10 cellular contexts compared by ENCODE assay signal in the genomic region with DNA sequence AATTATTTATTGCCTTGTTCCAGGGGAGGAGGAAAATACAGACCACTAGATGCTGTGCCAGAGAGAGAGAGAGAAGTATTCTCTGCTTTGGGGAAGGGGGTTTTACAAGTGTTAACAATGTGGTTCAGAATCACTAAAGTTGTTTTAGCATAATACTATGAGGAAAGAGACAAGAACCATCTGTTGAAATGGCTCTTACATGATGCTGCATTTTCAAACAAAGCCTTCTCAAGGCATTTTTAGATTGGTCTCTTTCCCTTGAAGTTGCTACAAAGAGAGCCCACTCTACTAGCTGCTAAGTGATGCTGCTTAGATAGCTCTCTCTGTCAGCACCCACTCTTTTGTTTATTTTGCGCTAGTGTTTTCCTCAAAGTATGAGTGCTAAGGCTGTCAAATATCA.
DNase-seq lines count a peak whose midpoint lies in the region; ATAC-seq and TF ChIP-seq lines count a peak whose summit lies in the region.
"Had no signal": no experiment of that assay in that cellular context is flagged by ENCODE, and none has a peak within 500 bp of the region (broad histone marks: within the 10 kb centered on the region; RNA-seq: fewer than 3 reads in every experiment).

No MANE protein-coding gene starts in this region.

- H3K36me3 ChIP-seq in right atrium auricular region (no peaks in the 10 kb centered on the region), psoas muscle (ENCODE audit: insufficient read depth in 1 of 2, low read depth in 1 of 2) (no peaks in the 10 kb centered on the region), OCI-LY7 (ENCODE audit: insufficient read depth, low read length) (no peaks in the 10 kb centered on the region)

- H3K4me1 ChIP-seq in right atrium auricular region (peaks cover 0 to 47% of the 10 kb centered on the region in 2 donors), psoas muscle (peaks cover 33% of the 10 kb centered on the region), OCI-LY7 (ENCODE audit: insufficient read depth, low read length, poor library complexity, severe bottlenecking) (no peaks in the 10 kb centered on the region)

- H2AFZ ChIP-seq in OCI-LY7 (ENCODE audit: low read length) = no peak overlapping the region

- peak overlapping the region; percentile 51 for H3K4me3 Mint-ChIP-seq in Calu3 (ENCODE audit: low read depth, unreplicated experiment)
- H3K4me3 Mint-ChIP-seq: activated CD4-positive, alpha-beta T cell treated with anti-CD3 and anti-CD28 coated beads, Interleukin-2, amount 10 ng/mL, durations not matched to agents 24 days and 14 days had no signal

- no peaks in the 10 kb centered on the region for H3K9me3 Mint-ChIP-seq in Calu3 (ENCODE audit: low read depth, unreplicated experiment)
- H3K9me3 Mint-ChIP-seq: activated CD4-positive, alpha-beta T cell treated with anti-CD3 and anti-CD28 coated beads, Interleukin-2, amount 10 ng/mL, durations not matched to agents 24 days and 14 days had no signal

- no peak for DNase-seq in Calu3
- no peak for DNase-seq in right atrium auricular region (ENCODE audit: low spot score)
- DNase-seq in psoas muscle = no peak
- no peak for DNase-seq in stimulated activated naive CD4-positive, alpha-beta T cell treated with Interleukin-2 at 50 U/mL for 16 hours (lab: John Stamatoyannopoulos, UW)
- no peak for DNase-seq in effector CD8-positive, alpha-beta T cell (lab: John Stamatoyannopoulos, UW)
- no peak for DNase-seq in OCI-LY7 (ENCODE audit: low spot score)
- DNase-seq: activated CD4-positive, alpha-beta T cell treated with anti-CD3 and anti-CD28 coated beads, Interleukin-2, amount 10 ng/mL, durations not matched to agents 24 days and 14 days had no signal

- intact Hi-C loops in Calu3 (cut with micrococcal nuclease; ENCODE audit: unreplicated experiment) (loop anchor here (2.0 to 10.0 kb wide), 4 partner anchors 113 to 360 kb away; no protein-coding TSS in a partner anchor), psoas muscle (cut with DNase I) (loop anchor here (5.0 to 10.0 kb wide), 5 partner anchors 95 to 253 kb away; a partner anchor contains a TSS), OCI-LY7 (cut with micrococcal nuclease; ENCODE audit: unreplicated experiment) (no loop called here)

- H3K9me2 ChIP-seq in OCI-LY7 (ENCODE audit: insufficient read depth, low read length) = no peaks in the 10 kb centered on the region

- no TSS peak for BruUV-seq in Calu3 (replicated peaks; lab: Mats Ljungman, UMichigan)
- no TSS peak for BruUV-seq in OCI-LY7 (replicated peaks; lab: Mats Ljungman, UMichigan)

- peak overlapping the region; percentile 22 for H3K27ac ChIP-seq in angular gyrus (ENCODE audit: low read depth, low read length)
- peak overlapping the region; percentile 68 to 87 for H3K27ac ChIP-seq in right atrium auricular region
- H3K27ac ChIP-seq in psoas muscle = peak overlapping the region; percentile 87
- H3K27ac ChIP-seq in OCI-LY7 (ENCODE audit: low read depth, low read length, poor library complexity, severe bottlenecking) = no peak overlapping the region
- H3K27ac ChIP-seq: C4-2B had no signal

- peaks cover 35% of the 10 kb centered on the region for H3K4me1 Mint-ChIP-seq in Calu3 (ENCODE audit: low read depth, unreplicated experiment)

- H3K9me3 ChIP-seq in right atrium auricular region (no peaks in the 10 kb centered on the region), psoas muscle (no peaks in the 10 kb centered on the region), OCI-LY7 (ENCODE audit: low read length) (no peaks in the 10 kb centered on the region)

- H3K27me3 Mint-ChIP-seq in Calu3 (ENCODE audit: unreplicated experiment) = no peaks in the 10 kb centered on the region

- no peak overlapping the region for H3K4me2 ChIP-seq in OCI-LY7 (ENCODE audit: low read length)

- CTCF ChIA-PET in Calu3 (lab: Charles Lee) (interaction anchor here (0.7 to 2.7 kb wide), 5 partner anchors 52 to 288 kb away, joined by 3 to 11 read pairs (median 5); no protein-coding TSS in a partner anchor), OCI-LY7 (lab: Charles Lee; ENCODE audit: unreplicated experiment) (no interaction called here)

- no peak for TF ChIP-seq CTCF in Calu3 (IDR thresholded peaks at IDR 0.05; ENCODE audit: unreplicated experiment)
- TF ChIP-seq CTCF in right atrium auricular region (IDR thresholded peaks at IDR 0.05) = no peak
- no peak for TF ChIP-seq CTCF in psoas muscle (IDR thresholded peaks at IDR 0.05)
- no peak for TF ChIP-seq CTCF in OCI-LY7 (conservative IDR thresholded peaks at IDR 0.05; ENCODE audit: low read length)

- no peak overlapping the region for H3K4me3 ChIP-seq in right atrium auricular region
- peak overlapping the region; percentile 53 for H3K4me3 ChIP-seq in psoas muscle
- no peak overlapping the region for H3K4me3 ChIP-seq in OCI-LY7 (ENCODE audit: low read depth, low read length, poor library complexity, severe bottlenecking)

- H3K79me2 ChIP-seq in OCI-LY7 (ENCODE audit: insufficient read depth, low read depth, low read length) = no peaks in the 10 kb centered on the region

- no peaks in the 10 kb centered on the region for H3K27me3 ChIP-seq in right atrium auricular region
- H3K27me3 ChIP-seq in psoas muscle (ENCODE audit: insufficient read depth in 3 of 3, low read length in 2 of 3) = no peaks in the 10 kb centered on the region

- WGBS in psoas muscle, 3 donors = 59 to 67% (median 66%) methylated on average over 1 of the region's 1 CpG

- H3K27ac Mint-ChIP-seq in Calu3 (ENCODE audit: unreplicated experiment) = peak overlapping the region; percentile 68
- H3K27ac Mint-ChIP-seq: activated CD4-positive, alpha-beta T cell treated with anti-CD3 and anti-CD28 coated beads, Interleukin-2, amount 10 ng/mL, durations not matched to agents 24 days and 14 days had no signal

- peaks cover 5% of the 10 kb centered on the region for H3K36me3 Mint-ChIP-seq in Calu3 (ENCODE audit: insufficient read depth, unreplicated experiment)

- H4K20me1 ChIP-seq in OCI-LY7 (ENCODE audit: insufficient read depth, low read length) = no peaks in the 10 kb centered on the region

- POLR2A ChIA-PET in OCI-LY7 (lab: Charles Lee) = interaction anchor here (0.9 kb wide), 1 partner anchor 17 kb away, joined by 3 read pairs; no protein-coding TSS in a partner anchor

- ATAC-seq in psoas muscle = no peak
- ATAC-seq in GM18517 (IDR thresholded peaks at IDR 0.05; ENCODE audit: unreplicated experiment) = no peak
